In genomic region chr2:230650585-230651137, GRCh38 we compare ENCODE assay signal across 10 cellular contexts.
DNase-seq lines count a peak whose midpoint lies in the region; ATAC-seq and TF ChIP-seq lines count a peak whose summit lies in the region.
"Had no signal": no experiment of that assay in that cellular context is flagged by ENCODE, and none has a peak within 500 bp of the region (broad histone marks: within the 10 kb centered on the region; RNA-seq: fewer than 3 reads in every experiment).

No MANE protein-coding gene starts in this region.

- peak overlapping the region; percentile 62 for H3K27ac ChIP-seq in SJCRH30

- no peak for DNase-seq in activated CD4-positive, alpha-beta T cell treated with anti-CD3 and anti-CD28 coated beads for 36 hours
- DNase-seq in activated CD4-positive, alpha-beta T cell treated with anti-CD3 and anti-CD28 coated beads, Interleukin-2, amount 50 U/mL, for 1 hour, result no peak
- DNase-seq in SJCRH30, result peak; percentile 88 to 95
- no peak for DNase-seq in stimulated activated naive B cell treated with anti-CD40 and anti-IgM and Interleukin-4, amounts not matched to agents 10 μg/mL and 1 μg/mL and 100 μg/mL, for 72 hours
- no peak for DNase-seq in GM13977 (ENCODE audit: low spot score)
- DNase-seq in SKM-1 treated with dmso at 0.1 percent for 144 hours (lab: John Stamatoyannopoulos, UW; ENCODE audit: unreplicated experiment), result no peak
- no peak for DNase-seq in activated CD8-positive, alpha-beta T cell treated with anti-CD3 and anti-CD28 coated beads for 36 hours

- POLR2A ChIA-PET in activated CD4-positive, alpha-beta T cell treated with anti-CD3 and anti-CD28 coated beads for 36 hours (lab: Charles Lee), result no interaction called here
- POLR2A ChIA-PET in activated CD8-positive, alpha-beta T cell treated with anti-CD3 and anti-CD28 coated beads for 36 hours (lab: Charles Lee), result no interaction called here

- no peak overlapping the region; the same call in 1 of the 2 replicates for H3K4me3 ChIP-seq in SJCRH30

- H3K27ac Mint-ChIP-seq in activated CD4-positive, alpha-beta T cell treated with anti-CD3 and anti-CD28 coated beads for 36 hours, result peak overlapping the region; percentile 4
- H3K27ac Mint-ChIP-seq in stimulated activated naive B cell treated with anti-CD40 and anti-IgM and Interleukin-4, amounts not matched to agents 10 μg/mL and 1 μg/mL and 100 μg/mL, for 72 hours, result peak overlapping the region; percentile 27
- no peak overlapping the region for H3K27ac Mint-ChIP-seq in activated CD8-positive, alpha-beta T cell treated with anti-CD3 and anti-CD28 coated beads for 36 hours

- H3K36me3 ChIP-seq in SJCRH30, result no peaks in the 10 kb centered on the region

- TF ChIP-seq CTCF in GM13977 (IDR thresholded peaks at IDR 0.05; ENCODE audit: extremely low read depth, insufficient read depth, missing control alignments), result no peak
- no peak for TF ChIP-seq CTCF in activated CD8-positive, alpha-beta T cell treated with anti-CD3 and anti-CD28 coated beads for 36 hours (IDR thresholded peaks at IDR 0.05)

- no peaks in the 10 kb centered on the region for H3K27me3 ChIP-seq in SJCRH30

- no peak for ATAC-seq in activated CD4-positive, alpha-beta T cell treated with anti-CD3 and anti-CD28 coated beads for 36 hours
- ATAC-seq in HG03097 (IDR thresholded peaks at IDR 0.05; ENCODE audit: low FRiP score, unreplicated experiment), result peak; percentile 49
- ATAC-seq in stimulated activated naive B cell treated with anti-CD40 and anti-IgM and Interleukin-4, amounts not matched to agents 10 μg/mL and 1 μg/mL and 100 μg/mL, for 72 hours (replicated peaks), result peak; percentile 45 to 74
- ATAC-seq in activated CD8-positive, alpha-beta T cell treated with anti-CD3 and anti-CD28 coated beads for 36 hours, result no peak
- ATAC-seq: sciatic nerve had no signal

- intact Hi-C loops in activated CD4-positive, alpha-beta T cell treated with anti-CD3 and anti-CD28 coated beads for 36 hours (cut with DNase I, micrococcal nuclease), result no loop called here
- intact Hi-C loops in activated CD8-positive, alpha-beta T cell treated with anti-CD3 and anti-CD28 coated beads for 36 hours (cut with micrococcal nuclease), result no loop called here

- in situ Hi-C loops in GM13977 (cut with MboI; ENCODE audit: low pct_unique_long_range_greater_than_20kb, low sequenced_read_pairs, unreplicated experiment), result no loop called here

- H3K9me3 ChIP-seq in SJCRH30 (replicated peaks), result no peaks in the 10 kb centered on the region

- no peaks in the 10 kb centered on the region for H3K36me3 Mint-ChIP-seq in activated CD4-positive, alpha-beta T cell treated with anti-CD3 and anti-CD28 coated beads for 36 hours (ENCODE audit: low read depth)
- H3K36me3 Mint-ChIP-seq in stimulated activated naive B cell treated with anti-CD40 and anti-IgM and Interleukin-4, amounts not matched to agents 10 μg/mL and 1 μg/mL and 100 μg/mL, for 72 hours, result peaks cover 0 to 3% of the 10 kb centered on the region in 2 donors
- no peaks in the 10 kb centered on the region for H3K36me3 Mint-ChIP-seq in activated CD8-positive, alpha-beta T cell treated with anti-CD3 and anti-CD28 coated beads for 36 hours (ENCODE audit: low read depth)

- CTCF ChIA-PET in activated CD4-positive, alpha-beta T cell treated with anti-CD3 and anti-CD28 coated beads for 36 hours (lab: Charles Lee), result interaction anchor here (0.6 to 1.2 kb wide), 2 partner anchors 11 to 399 kb away, joined by 3 to 4 read pairs; no protein-coding TSS in a partner anchor
- CTCF ChIA-PET in activated CD8-positive, alpha-beta T cell treated with anti-CD3 and anti-CD28 coated beads for 36 hours (lab: Charles Lee), result interaction anchor here (2.3 kb wide), 1 partner anchor 8 kb away, joined by 15 read pairs; no protein-coding TSS in a partner anchor

- H3K4me1 ChIP-seq in SJCRH30, result peaks cover 6% of the 10 kb centered on the region

- no peak overlapping the region for H3K4me3 Mint-ChIP-seq in activated CD4-positive, alpha-beta T cell treated with anti-CD3 and anti-CD28 coated beads for 36 hours
- peak overlapping the region; percentile 20 to 30 for H3K4me3 Mint-ChIP-seq in stimulated activated naive B cell treated with anti-CD40 and anti-IgM and Interleukin-4, amounts not matched to agents 10 μg/mL and 1 μg/mL and 100 μg/mL, for 72 hours
- no peak overlapping the region for H3K4me3 Mint-ChIP-seq in activated CD8-positive, alpha-beta T cell treated with anti-CD3 and anti-CD28 coated beads for 36 hours
- H3K4me3 Mint-ChIP-seq: stimulated activated naive CD8-positive, alpha-beta T cell treated with anti-CD3 and anti-CD28 coated beads, Interleukin-15, Interleukin-2, amounts not matched to agents 100 ng/mL and 50 ng/mL, for 24 hours had no signal

- no peaks in the 10 kb centered on the region for H3K27me3 Mint-ChIP-seq in activated CD4-positive, alpha-beta T cell treated with anti-CD3 and anti-CD28 coated beads for 36 hours
- H3K27me3 Mint-ChIP-seq in stimulated activated naive B cell treated with anti-CD40 and anti-IgM and Interleukin-4, amounts not matched to agents 10 μg/mL and 1 μg/mL and 100 μg/mL, for 72 hours, result no peaks in the 10 kb centered on the region
- H3K27me3 Mint-ChIP-seq in activated CD8-positive, alpha-beta T cell treated with anti-CD3 and anti-CD28 coated beads for 36 hours, result no peaks in the 10 kb centered on the region
- H3K27me3 Mint-ChIP-seq: stimulated activated naive CD8-positive, alpha-beta T cell treated with anti-CD3 and anti-CD28 coated beads, Interleukin-15, Interleukin-2, amounts not matched to agents 100 ng/mL and 50 ng/mL, for 24 hours had no signal

- peaks cover 1% of the 10 kb centered on the region for H3K9me3 Mint-ChIP-seq in activated CD4-positive, alpha-beta T cell treated with anti-CD3 and anti-CD28 coated beads for 36 hours (ENCODE audit: low read depth)
- H3K9me3 Mint-ChIP-seq in stimulated activated naive B cell treated with anti-CD40 and anti-IgM and Interleukin-4, amounts not matched to agents 10 μg/mL and 1 μg/mL and 100 μg/mL, for 72 hours, result peaks cover 0 to 4% of the 10 kb centered on the region in 2 donors
- H3K9me3 Mint-ChIP-seq in activated CD8-positive, alpha-beta T cell treated with anti-CD3 and anti-CD28 coated beads for 36 hours, result no peaks in the 10 kb centered on the region
- H3K9me3 Mint-ChIP-seq: stimulated activated naive CD8-positive, alpha-beta T cell treated with anti-CD3 and anti-CD28 coated beads, Interleukin-15, Interleukin-2, amounts not matched to agents 100 ng/mL and 50 ng/mL, for 24 hours had no signal

- H3K4me1 Mint-ChIP-seq in activated CD4-positive, alpha-beta T cell treated with anti-CD3 and anti-CD28 coated beads for 36 hours, result peaks cover 34% of the 10 kb centered on the region
- H3K4me1 Mint-ChIP-seq in stimulated activated naive B cell treated with anti-CD40 and anti-IgM and Interleukin-4, amounts not matched to agents 10 μg/mL and 1 μg/mL and 100 μg/mL, for 72 hours, result peaks cover 16 to 31% of the 10 kb centered on the region in 2 donors
- peaks cover 42% of the 10 kb centered on the region for H3K4me1 Mint-ChIP-seq in activated CD8-positive, alpha-beta T cell treated with anti-CD3 and anti-CD28 coated beads for 36 hours (ENCODE audit: low read depth)

Comparison
In these comparisons a context has a peak if more than half of its experiments do, and no peak if none do; other contexts are left out.
1. ATAC-seq: peak in HG03097 (single experiment) and stimulated activated naive B cell treated with anti-CD40 and anti-IgM and Interleukin-4, amounts not matched to agents 10 μg/mL and 1 μg/mL and 100 μg/mL, for 72 hours (2 of 2); none in activated CD4-positive, alpha-beta T cell treated with anti-CD3 and anti-CD28 coated beads for 36 hours (single experiment) and activated CD8-positive, alpha-beta T cell treated with anti-CD3 and anti-CD28 coated beads for 36 hours (single experiment).
2. DNase-seq: peak in SJCRH30 (2 of 2); none in activated CD4-positive, alpha-beta T cell treated with anti-CD3 and anti-CD28 coated beads for 36 hours (single experiment), activated CD4-positive, alpha-beta T cell treated with anti-CD3 and anti-CD28 coated beads, Interleukin-2, amount 50 U/mL, for 1 hour (single experiment), stimulated activated naive B cell treated with anti-CD40 and anti-IgM and Interleukin-4, amounts not matched to agents 10 μg/mL and 1 μg/mL and 100 μg/mL, for 72 hours (single experiment), GM13977 (single experiment), SKM-1 treated with dmso at 0.1 percent for 144 hours (single experiment) and activated CD8-positive, alpha-beta T cell treated with anti-CD3 and anti-CD28 coated beads for 36 hours (single experiment).
3. H3K4me3 Mint-ChIP-seq: peak in stimulated activated naive B cell treated with anti-CD40 and anti-IgM and Interleukin-4, amounts not matched to agents 10 μg/mL and 1 μg/mL and 100 μg/mL, for 72 hours (2 of 2); none in activated CD4-positive, alpha-beta T cell treated with anti-CD3 and anti-CD28 coated beads for 36 hours (single experiment) and activated CD8-positive, alpha-beta T cell treated with anti-CD3 and anti-CD28 coated beads for 36 hours (single experiment).